Comparison of ENCODE assay signal across 9 cellular contexts in the genomic region with DNA sequence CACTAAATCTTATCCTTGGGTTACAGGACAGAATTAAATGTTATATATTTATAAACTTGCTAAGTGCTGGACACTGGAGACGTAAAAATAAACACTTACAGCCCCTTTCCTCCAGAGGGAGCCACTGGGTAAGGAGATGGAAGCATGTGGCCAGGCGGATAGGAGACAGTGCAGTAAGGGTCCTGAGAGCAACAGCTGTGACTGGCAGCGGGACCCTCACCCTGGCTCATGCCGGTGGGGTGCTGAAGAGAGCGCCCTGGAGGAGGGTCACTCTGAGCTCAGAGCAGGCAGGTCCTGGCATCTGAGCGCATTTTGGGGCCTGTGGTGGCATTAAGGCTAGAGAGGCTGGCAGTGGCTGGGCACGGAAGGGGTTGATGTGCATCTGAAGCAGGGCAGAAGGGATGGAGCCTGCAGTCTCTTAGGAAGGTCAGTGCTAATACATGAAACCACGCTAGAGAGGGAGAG. TPM values are rescaled to one million over a fixed set of nuclear protein-coding genes. Genes with fewer than 3 reads are reported as not detected.
DNase-seq lines count a peak whose midpoint lies in the region; ATAC-seq and TF ChIP-seq lines count a peak whose summit lies in the region.
"Had no signal": no experiment of that assay in that cellular context is flagged by ENCODE, and none has a peak within 500 bp of the region (broad histone marks: within the 10 kb centered on the region; RNA-seq: fewer than 3 reads in every experiment).

No MANE protein-coding gene starts in this region.

- H3K9me3 Mint-ChIP-seq in MCF 10A (ENCODE audit: unreplicated experiment), result no peaks in the 10 kb centered on the region
- H3K9me3 Mint-ChIP-seq: IgD-negative memory B cell had no signal

- H3K27ac ChIP-seq in lower lobe of right lung, result no peak overlapping the region

- no peaks in the 10 kb centered on the region for H3K27me3 Mint-ChIP-seq in MCF 10A (ENCODE audit: insufficient read depth, unreplicated experiment)
- H3K27me3 Mint-ChIP-seq: IgD-negative memory B cell had no signal

- no peaks in the 10 kb centered on the region for H3K27me3 ChIP-seq in GM06990 (replicated peaks; ENCODE audit: control insufficient read depth, insufficient read depth, low read length)
- H3K27me3 ChIP-seq in NT2/D1 (ENCODE audit: insufficient read depth, insufficient read length), result no peaks in the 10 kb centered on the region
- H3K27me3 ChIP-seq in lower lobe of right lung (ENCODE audit: low read depth), result no peaks in the 10 kb centered on the region

- no peak overlapping the region for H3K4me3 ChIP-seq in GM06990 (replicated peaks; ENCODE audit: low read depth, low read length)
- H3K4me3 ChIP-seq in NT2/D1 (ENCODE audit: insufficient read length, low read depth), result no peak overlapping the region
- no peak overlapping the region for H3K4me3 ChIP-seq in lower lobe of right lung

- CTCF ChIA-PET in MCF 10A (lab: Yijun Ruan, JAX), result interaction anchor here (0.8 to 3.7 kb wide), 7 partner anchors 10 to 77 kb away, joined by 3 to 21 read pairs (median 4); partner anchors contain the start of gene SEC61A1

- H3K4me1 ChIP-seq in NT2/D1 (ENCODE audit: insufficient read depth, insufficient read length), result peaks cover 8% of the 10 kb centered on the region
- no peaks in the 10 kb centered on the region for H3K4me1 ChIP-seq in lower lobe of right lung

- peaks cover 11% of the 10 kb centered on the region for H3K4me1 Mint-ChIP-seq in MCF 10A (ENCODE audit: insufficient read depth, unreplicated experiment)

- H3K9ac ChIP-seq in NT2/D1 (ENCODE audit: insufficient read length, low read depth), result no peak overlapping the region

- H3K4me3 Mint-ChIP-seq in MCF 10A (ENCODE audit: unreplicated experiment), result no peak overlapping the region
- H3K4me3 Mint-ChIP-seq: IgD-negative memory B cell had no signal

- peak overlapping the region; percentile 46 for H3K27ac Mint-ChIP-seq in MCF 10A (ENCODE audit: low read depth, unreplicated experiment)

- TF ChIP-seq CTCF in GM06990 (IDR thresholded peaks at IDR 0.05; ENCODE audit: insufficient read depth, low read length, poor library complexity, severe bottlenecking) (peak; percentile 55), MCF 10A (IDR thresholded peaks at IDR 0.05; ENCODE audit: unreplicated experiment) (peak; percentile 61), lower lobe of right lung (IDR thresholded peaks at IDR 0.05) (peak; percentile 53)

- DNase-seq in AG20443 (ENCODE audit: low spot score) (peak; percentile 47), GM06990 (ENCODE audit: extremely low read depth, insufficient read length) (no peak), NT2/D1 (ENCODE audit: low read depth, low spot score) (peak; percentile 52), MCF 10A (ENCODE audit: unreplicated experiment) (peak; percentile 62), lower lobe of right lung (no peak), mesenteric fat pad (ENCODE audit: low spot score) (no peak)

- POLR2A ChIA-PET in MCF 10A (lab: Yijun Ruan, JAX), result interaction anchor here (1.0 to 1.1 kb wide), 2 partner anchors 10 to 44 kb away, joined by 3 read pairs; no protein-coding TSS in a partner anchor

- ATAC-seq in lower lobe of right lung, result peak; percentile 18 to 21
- ATAC-seq in HG03378 (IDR thresholded peaks at IDR 0.05; ENCODE audit: unreplicated experiment), result no peak
- no peak for ATAC-seq in GM19328 (IDR thresholded peaks at IDR 0.05; ENCODE audit: unreplicated experiment)

- no TSS peak for BruUV-seq in MCF 10A (replicated peaks; lab: Mats Ljungman, UMichigan)

- peaks cover 69% of the 10 kb centered on the region for H3K36me3 ChIP-seq in GM06990 (ENCODE audit: control insufficient read depth, insufficient read depth, low read length)
- H3K36me3 ChIP-seq in NT2/D1 (ENCODE audit: insufficient read depth, insufficient read length, low read length), result peaks cover 97% of the 10 kb centered on the region
- peaks cover 100% of the 10 kb centered on the region for H3K36me3 ChIP-seq in lower lobe of right lung

- peaks cover 93% of the 10 kb centered on the region for H3K36me3 Mint-ChIP-seq in MCF 10A (ENCODE audit: insufficient read depth, unreplicated experiment)

- no peaks in the 10 kb centered on the region for H3K9me3 ChIP-seq in NT2/D1 (ENCODE audit: insufficient read depth, low read length)
- H3K9me3 ChIP-seq in lower lobe of right lung, result no peaks in the 10 kb centered on the region

- intact Hi-C loops in MCF 10A (cut with micrococcal nuclease) (no loop called here), lower lobe of right lung (cut with DNase I) (no loop called here)

RNA-seq across cellular contexts. Expression of gene SEC61A1, which starts 16.0 kb away (rescaled TPM):
- 418 and 519 TPM in 2 replicates for total RNA-seq in MCF 10A (2022)
- 152 TPM for total RNA-seq in lower lobe of right lung
- 226 TPM for total RNA-seq in mesenteric fat pad

RNA-seq across cellular contexts. Expression of gene RUVBL1, which starts 55.4 kb away (rescaled TPM):
- total RNA-seq in MCF 10A (2022), result 88.1 and 114 TPM in 2 replicates
- total RNA-seq in lower lobe of right lung, result 21.4 TPM
- total RNA-seq in mesenteric fat pad, result 28.7 TPM

Comparison
In these comparisons a context has a peak if more than half of its experiments do, and no peak if none do; other contexts are left out.
1. DNase-seq: peak in AG20443 (single experiment), NT2/D1 (single experiment) and MCF 10A (single experiment); none in GM06990 (single experiment), lower lobe of right lung (single experiment) and mesenteric fat pad (single experiment).
2. ATAC-seq: peak in lower lobe of right lung (2 of 2); none in HG03378 (single experiment) and GM19328 (single experiment).
3. Peak in every context shown above with its lines, with median percentiles within 50 percentile points of each other: CTCF ChIP-seq.